In genomic region chr11:16779436-16779835, GRCh38 we compare ENCODE assay signal across 13 cellular contexts. TPM values are rescaled to one million over a fixed set of nuclear protein-coding genes. Genes with fewer than 3 reads are reported as not detected.
A peak's percentile ranks its signal among the peaks of the same experiment; 100 is the strongest.
DNase-seq lines count a peak whose midpoint lies in the region; ATAC-seq, FAIRE-seq and TF ChIP-seq lines count a peak whose summit lies in the region.
"Had no signal": no experiment of that assay in that cellular context is flagged by ENCODE, and none has a peak within 500 bp of the region (broad histone marks: within the 10 kb centered on the region; RNA-seq: fewer than 3 reads in every experiment).

No MANE protein-coding gene starts in this region.

- H3K4me3 ChIP-seq in left ventricle myocardium inferior (no peak overlapping the region), right cardiac atrium (ENCODE audit: low read length) (no peak overlapping the region), upper lobe of right lung (no peak overlapping the region)
- H3K4me3 ChIP-seq: heart right ventricle had no signal

- no peak for FAIRE-seq in urothelium cell line (lab: Jason Lieb, UNC)
- FAIRE-seq: endometrium had no signal

- in situ Hi-C loops in SK-MEL-5 (cut with HindIII; ENCODE audit: low pct_unique_long_range_greater_than_20kb, low sequenced_read_pairs), result no loop called here

- TF ChIP-seq CTCF in left ventricle myocardium inferior (IDR thresholded peaks at IDR 0.05; ENCODE audit: borderline replicate concordance) (no peak), upper lobe of right lung (IDR thresholded peaks at IDR 0.05) (no peak)

- WGBS in right cardiac atrium, result 75% methylated on average over 8 of the region's 8 CpGs

- ATAC-seq in Right ventricle myocardium superior (ENCODE audit: poor library complexity) (peak; percentile 34), right cardiac atrium (peak; percentile 22 to 38), upper lobe of right lung (peak; percentile 87)

- H3K4me1 ChIP-seq in left ventricle myocardium inferior (peaks cover 13% of the 10 kb centered on the region), right cardiac atrium (ENCODE audit: control insufficient read depth, insufficient read depth, low read length) (no peaks in the 10 kb centered on the region), upper lobe of right lung (no peaks in the 10 kb centered on the region)
- H3K4me1 ChIP-seq: parathyroid adenoma had no signal

- DNase-seq in Right ventricle myocardium superior (peak; percentile 58), left ventricle myocardium inferior (no peak), SK-MEL-5 (ENCODE audit: low read depth, low spot score) (peak; percentile 21), right cardiac atrium (peak in 2 of 3 donors; percentile 63 to 64), upper lobe of right lung (peak; percentile 69), GM03348 (ENCODE audit: low spot score) (no peak), nucleus accumbens (lab: John Stamatoyannopoulos, UW) (no peak), urothelium cell line (ENCODE audit: low spot score) (no peak)
- DNase-seq: activated B cell treated with CpG ODN at 0.5 μM for 24 hours, heart right ventricle, NCI-H2081 treated with DMSO at 0.1 percent for 48 hours had no signal

- intact Hi-C loops in Right ventricle myocardium superior (cut with DNase I), result no loop called here
- intact Hi-C loops in left ventricle myocardium inferior (cut with micrococcal nuclease), result no loop called here
- intact Hi-C loops in right cardiac atrium (cut with DNase I), result no loop called here
- intact Hi-C loops in upper lobe of right lung (cut with DNase I), result no loop called here

- H3K9me3 ChIP-seq in left ventricle myocardium inferior (replicated peaks) (no peaks in the 10 kb centered on the region), right cardiac atrium (ENCODE audit: control insufficient read depth, low read length) (no peaks in the 10 kb centered on the region), upper lobe of right lung (no peaks in the 10 kb centered on the region)
- H3K9me3 ChIP-seq: heart right ventricle had no signal

- H3K27ac ChIP-seq in left ventricle myocardium inferior (replicated peaks), result no peak overlapping the region
- no peak overlapping the region for H3K27ac ChIP-seq in right cardiac atrium (ENCODE audit: low read length)
- H3K27ac ChIP-seq in upper lobe of right lung, result no peak overlapping the region
- H3K27ac ChIP-seq: heart right ventricle, parathyroid adenoma had no signal

- H3K27me3 ChIP-seq in left ventricle myocardium inferior (ENCODE audit: low read depth) (no peaks in the 10 kb centered on the region), right cardiac atrium (ENCODE audit: control insufficient read depth, insufficient read depth) (no peaks in the 10 kb centered on the region), upper lobe of right lung (no peaks in the 10 kb centered on the region)
- H3K27me3 ChIP-seq: heart right ventricle had no signal

- peaks cover 3% of the 10 kb centered on the region for H3K36me3 ChIP-seq in left ventricle myocardium inferior
- H3K36me3 ChIP-seq in upper lobe of right lung, result no peaks in the 10 kb centered on the region

RNA-seq across cellular contexts. Expression of gene C11orf58, which starts 41.0 kb away (rescaled TPM):
- total RNA-seq in Right ventricle myocardium superior (110 TPM), left ventricle myocardium inferior (105 TPM), right cardiac atrium (100 to 1,000 TPM; 128 to 139 (median 130) TPM), upper lobe of right lung (104 TPM)
- 152 and 155 TPM in 2 replicates for total RNA-seq in SK-MEL-5 (2014; rRNA removed; shearing (Covaris generic))
- polyA plus RNA-seq in SK-MEL-5 (2015; cell fraction: cytosol; rRNA removed), result 101 and 102 TPM in 2 replicates
- polyA plus RNA-seq in SK-MEL-5 (2015; cell fraction: nucleus; rRNA removed), result 91.3 and 114 TPM in 2 replicates
- 124 TPM for polyA plus RNA-seq in right cardiac atrium

Comparison
In these comparisons a context has a peak if more than half of its experiments do, and no peak if none do; other contexts are left out.
1. DNase-seq: peak in Right ventricle myocardium superior (single experiment), SK-MEL-5 (single experiment), right cardiac atrium (2 of 3) and upper lobe of right lung (single experiment); none in left ventricle myocardium inferior (single experiment), GM03348 (single experiment), nucleus accumbens (0 of 56) and urothelium cell line (single experiment).
2. ATAC-seq: peak in every context shown above with its lines; median percentile 87 in upper lobe of right lung; 34 in Right ventricle myocardium superior; 30 in right cardiac atrium.